ENCODE assay signal across 32 cellular contexts in the genomic region with DNA sequence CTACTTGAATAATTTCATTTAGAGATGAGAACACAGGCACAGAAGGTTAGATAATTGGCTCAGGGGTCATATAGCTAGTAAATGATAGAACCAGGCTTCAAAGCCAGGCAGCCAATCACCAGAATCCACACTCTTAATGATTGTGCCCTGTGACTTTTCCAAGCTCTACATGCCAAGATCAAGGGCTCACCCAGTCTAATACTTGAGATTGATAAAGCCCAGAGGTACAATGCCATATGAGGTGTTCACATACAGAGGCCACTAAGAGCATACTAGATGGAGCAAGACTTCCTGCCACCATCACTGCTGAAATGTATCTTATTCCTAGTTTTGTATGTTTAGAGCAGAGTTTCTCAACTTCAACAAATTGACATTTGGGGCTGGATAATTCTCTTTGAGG. TPM values are rescaled to one million over a fixed set of nuclear protein-coding genes. Genes with fewer than 3 reads are reported as not detected.
"Had no signal": no experiment of that assay in that cellular context is flagged by ENCODE, and none has a peak within 500 bp of the region (broad histone marks: within the 10 kb centered on the region; RNA-seq: fewer than 3 reads in every experiment).

No MANE protein-coding gene starts in this region.

- H3K4me1 Mint-ChIP-seq: neural progenitor cell had no signal

- ATAC-seq: left cardiac atrium; left lobe of liver; natural killer cell; psoas muscle; sciatic nerve; stimulated activated naive B cell treated with anti-CD40 and anti-IgM and Interleukin-4, amounts not matched to agents 10 μg/mL and 1 μg/mL and 100 μg/mL, for 72 hours; stimulated activated naive CD8-positive, alpha-beta T cell treated with anti-CD3 and anti-CD28 coated beads, Interleukin-15, Interleukin-2, amounts not matched to agents 100 U/mL and 50 U/mL, for 24 hours had no signal

- H3K4me1 ChIP-seq: lower lobe of right lung, neural progenitor cell, parathyroid adenoma, psoas muscle, stomach, testis, thyroid gland, transverse colon, upper lobe of left lung, vagina had no signal

- H3K79me2 ChIP-seq: hepatocyte, parathyroid adenoma had no signal

- H3K9ac ChIP-seq: neural progenitor cell, parathyroid adenoma had no signal

- H3K4me3 ChIP-seq: hepatocyte, lower lobe of right lung, neural progenitor cell, psoas muscle, skin epidermis, stomach, testis, thyroid gland, transverse colon, upper lobe of left lung, vagina had no signal

- H3K27ac Mint-ChIP-seq: naive B cell; natural killer cell; nephron progenitor cell; neural progenitor cell; stimulated activated naive B cell treated with anti-CD40 and anti-IgM and Interleukin-4, amounts not matched to agents 10 μg/mL and 1 μg/mL and 100 μg/mL, for 72 hours had no signal

- H3K9me3 Mint-ChIP-seq: mesothelial cell of epicardium; natural killer cell; nephron progenitor cell; neural progenitor cell; stimulated activated naive B cell treated with anti-CD40 and anti-IgM and Interleukin-4, amounts not matched to agents 10 μg/mL and 1 μg/mL and 100 μg/mL, for 72 hours had no signal

- H3K4me2 ChIP-seq: hepatocyte, neural progenitor cell had no signal

- DNase-seq: islet precursor cell; kidney glomerular epithelial cell; left cardiac atrium; lower lobe of right lung; mammary epithelial cell; mesenchymal stem cell; naive B cell; natural killer cell; nephron progenitor cell; occipital lobe; psoas muscle; stimulated activated CD4-positive, alpha-beta T cell treated with anti-CD3 and anti-CD28 coated beads, Interleukin-12 subunit alpha, Interleukin-12 subunit beta, amount 100 ng/mL, for 4 hours; stimulated activated CD4-positive, alpha-beta T cell treated with anti-CD3 and anti-CD28 coated beads, Interleukin-15, amount 100 ng/mL, for 24 hours; stimulated activated CD4-positive, alpha-beta T cell treated with anti-CD3 and anti-CD28 coated beads, Interleukin-2, amount 100 ng/mL, for 24 hours; stimulated activated CD4-positive, alpha-beta T cell treated with anti-CD3 and anti-CD28 coated beads, Interleukin-4, amount 100 ng/mL, for 1 hour; stimulated activated naive B cell treated with anti-CD40 and anti-IgM and Interleukin-4, amounts not matched to agents 10 μg/mL and 1 μg/mL and 100 μg/mL, for 72 hours; stimulated activated naive CD8-positive, alpha-beta T cell treated with anti-CD3 and anti-CD28 coated beads, Interleukin-15, Interleukin-2, amounts not matched to agents 100 U/mL and 50 U/mL, for 24 hours; stomach; testis; thyroid gland; transverse colon; upper lobe of left lung had no signal

- H3K36me3 ChIP-seq: lower lobe of right lung, neural progenitor cell, neutrophil, stomach, thyroid gland, transverse colon, upper lobe of left lung, vagina had no signal

- H3K4me3 Mint-ChIP-seq: mesothelial cell of epicardium; naive B cell; natural killer cell; nephron progenitor cell; neural progenitor cell; stimulated activated naive B cell treated with anti-CD40 and anti-IgM and Interleukin-4, amounts not matched to agents 10 μg/mL and 1 μg/mL and 100 μg/mL, for 72 hours had no signal

- H3K36me3 Mint-ChIP-seq: mesothelial cell of epicardium; naive B cell; natural killer cell; neural progenitor cell; stimulated activated naive B cell treated with anti-CD40 and anti-IgM and Interleukin-4, amounts not matched to agents 10 μg/mL and 1 μg/mL and 100 μg/mL, for 72 hours had no signal

- H3K27ac ChIP-seq: hepatocyte, lower lobe of right lung, neural progenitor cell, neutrophil, parathyroid adenoma, psoas muscle, skin epidermis, stomach, testis, thyroid gland, transverse colon, upper lobe of left lung, vagina had no signal

- H3K27me3 ChIP-seq: hepatocyte, neural progenitor cell, stomach, testis, thyroid gland, transverse colon, upper lobe of left lung, vagina had no signal

- H3K9me3 ChIP-seq: lower lobe of right lung, neutrophil, psoas muscle, stomach, testis, thyroid gland, transverse colon, upper lobe of left lung, vagina had no signal

RNA-seq across cellular contexts. Expression of a gene that starts 40.9 kb away (rescaled TPM):
- total RNA-seq: natural killer cell, occipital lobe, osteocyte had no signal
